In genomic region chr4:38094419-38094818, GRCh38 we compare ENCODE assay signal across 18 cellular contexts.
DNase-seq lines count a peak whose midpoint lies in the region; ATAC-seq and TF ChIP-seq lines count a peak whose summit lies in the region.
"Had no signal": no experiment of that assay in that cellular context is flagged by ENCODE, and none has a peak within 500 bp of the region (broad histone marks: within the 10 kb centered on the region; RNA-seq: fewer than 3 reads in every experiment).

No MANE protein-coding gene starts in this region.

- TF ChIP-seq EP300 in esophagus muscularis mucosa (IDR thresholded peaks at IDR 0.05): no peak

- no peak for TF ChIP-seq POLR2A in esophagus muscularis mucosa (IDR thresholded peaks at IDR 0.05; ENCODE audit: low read depth)

- TF ChIP-seq CTCF in brain (conservative IDR thresholded peaks at IDR 0.05) (no peak), esophagus muscularis mucosa (IDR thresholded peaks at IDR 0.05) (no peak)

- H3K27ac Mint-ChIP-seq in brain: peak overlapping the region in 4 of 5 experiments; percentile 27 to 79 (median 56)
- H3K27ac Mint-ChIP-seq: activated CD4-positive, alpha-beta T cell treated with anti-CD3 and anti-CD28 coated beads, Interleukin-2, amount 10 ng/mL, durations not matched to agents 7 days and 5 days; activated naive CD4-positive, alpha-beta T cell treated with anti-CD3 and anti-CD28 coated beads, Interleukin-2, amount 50 U/mL, for 72 hours; T-cell had no signal

- H3K36me3 ChIP-seq in esophagus muscularis mucosa: peaks cover 13 to 90% (median 40%) of the 10 kb centered on the region in 4 donors

- no peaks in the 10 kb centered on the region for H3K9me3 Mint-ChIP-seq in brain
- H3K9me3 Mint-ChIP-seq: activated CD4-positive, alpha-beta T cell treated with anti-CD3 and anti-CD28 coated beads, Interleukin-2, amount 10 ng/mL, durations not matched to agents 7 days and 5 days; activated naive CD4-positive, alpha-beta T cell treated with anti-CD3 and anti-CD28 coated beads, Interleukin-2, amount 50 U/mL, for 72 hours; T-cell had no signal

- H3K27me3 Mint-ChIP-seq in brain: no peaks in the 10 kb centered on the region
- H3K27me3 Mint-ChIP-seq: activated CD4-positive, alpha-beta T cell treated with anti-CD3 and anti-CD28 coated beads, Interleukin-2, amount 10 ng/mL, durations not matched to agents 7 days and 5 days; T-cell had no signal

- DNase-seq in CMK (ENCODE audit: low read depth) (peak; percentile 95), NCI-H1694 treated with DMSO at 0.1 percent for 48 hours (lab: John Stamatoyannopoulos, UW) (peak; percentile 31), medulla oblongata (ENCODE audit: extremely low spot score) (peak; percentile 24), NCI-H146 (lab: John Stamatoyannopoulos, UW) (no peak), esophagus muscularis mucosa (ENCODE audit: extremely low spot score) (no peak), NCI-H1417 treated with DMSO at 0.1 percent for 48 hours (lab: John Stamatoyannopoulos, UW) (no peak)
- DNase-seq: activated CD4-positive, alpha-beta T cell treated with anti-CD3 and anti-CD28 coated beads, Interleukin-2, amount 10 ng/mL, durations not matched to agents 7 days and 5 days; effector CD8-positive, alpha-beta T cell; EL; NCI-H2081 treated with DMSO at 0.1 percent for 48 hours; NCI-H69; occipital lobe; retina; stimulated activated CD8-positive, alpha-beta memory T cell treated with anti-CD3 and anti-CD28 coated beads, Interleukin-4, amount 100 ng/mL, for 48 hours; T-cell had no signal

- H3K27me3 ChIP-seq in esophagus muscularis mucosa: no peaks in the 10 kb centered on the region

- no peaks in the 10 kb centered on the region for H3K9me3 ChIP-seq in esophagus muscularis mucosa

- H3K36me3 Mint-ChIP-seq in brain: peaks cover 19% of the 10 kb centered on the region

- H3K4me1 ChIP-seq in esophagus muscularis mucosa: peaks cover 0 to 13% (median 8%) of the 10 kb centered on the region in 4 donors

- no peak overlapping the region for H3K27ac ChIP-seq in esophagus muscularis mucosa (replicated peaks in 1 of 4)

- no peak overlapping the region for H3K4me3 Mint-ChIP-seq in brain
- H3K4me3 Mint-ChIP-seq: activated CD4-positive, alpha-beta T cell treated with anti-CD3 and anti-CD28 coated beads, Interleukin-2, amount 10 ng/mL, durations not matched to agents 7 days and 5 days; T-cell had no signal

- intact Hi-C loops in esophagus muscularis mucosa (cut with DNase I): no loop called here

- no peak overlapping the region for H3K4me3 ChIP-seq in esophagus muscularis mucosa

- ATAC-seq in GM19455 (IDR thresholded peaks at IDR 0.05; ENCODE audit: unreplicated experiment): no peak
- ATAC-seq: activated naive CD4-positive, alpha-beta T cell treated with anti-CD3 and anti-CD28 coated beads, Interleukin-2, amount 50 U/mL, for 72 hours; T-cell had no signal

- 66% methylated on average over 7 of the region's 7 CpGs for WGBS in esophagus muscularis mucosa

- peaks cover 20% of the 10 kb centered on the region for H3K4me1 Mint-ChIP-seq in brain

Comparison
In these comparisons a context has a peak if more than half of its experiments do, and no peak if none do; other contexts are left out.
1. DNase-seq: peak in CMK (single experiment), NCI-H1694 treated with DMSO at 0.1 percent for 48 hours (single experiment) and medulla oblongata (single experiment); none in NCI-H146 (single experiment), esophagus muscularis mucosa (single experiment) and NCI-H1417 treated with DMSO at 0.1 percent for 48 hours (single experiment).